ENCODE assay signal across 12 cellular contexts in genomic region chr2:153543639-153544071, GRCh38.
DNase-seq lines count a peak whose midpoint lies in the region; ATAC-seq and TF ChIP-seq lines count a peak whose summit lies in the region.
"Had no signal": no experiment of that assay in that cellular context is flagged by ENCODE, and none has a peak within 500 bp of the region (broad histone marks: within the 10 kb centered on the region; RNA-seq: fewer than 3 reads in every experiment).

No MANE protein-coding gene starts in this region.

- no peaks in the 10 kb centered on the region for H3K27me3 Mint-ChIP-seq in endodermal cell (ENCODE audit: insufficient read depth)

- peaks cover 26% of the 10 kb centered on the region for H3K36me3 Mint-ChIP-seq in endodermal cell (ENCODE audit: low read depth)

- no peaks in the 10 kb centered on the region for H3K79me2 ChIP-seq in Karpas-422 (ENCODE audit: low read length)

- no peak overlapping the region for H3K27ac Mint-ChIP-seq in endodermal cell

- H3K9me3 Mint-ChIP-seq in endodermal cell = peaks cover 33% of the 10 kb centered on the region

- peaks cover 8% of the 10 kb centered on the region for H3K9me3 ChIP-seq in Karpas-422 (ENCODE audit: low read length)
- H3K9me3 ChIP-seq in endodermal cell (ENCODE audit: control insufficient read depth, low read length) = peaks cover 32% of the 10 kb centered on the region
- H3K9me3 ChIP-seq in psoas muscle = no peaks in the 10 kb centered on the region
- H3K9me3 ChIP-seq: SJCRH30 had no signal

- H3K27me3 ChIP-seq in H7 (ENCODE audit: control insufficient read depth, insufficient read depth, low read length) (no peaks in the 10 kb centered on the region), Karpas-422 (ENCODE audit: low read length) (no peaks in the 10 kb centered on the region), endodermal cell (ENCODE audit: control insufficient read depth, insufficient read depth, low read length, poor library complexity, severe bottlenecking) (no peaks in the 10 kb centered on the region), psoas muscle (ENCODE audit: insufficient read depth in 3 of 3, low read length in 2 of 3) (no peaks in the 10 kb centered on the region)
- H3K27me3 ChIP-seq: SJCRH30 had no signal

- 40 to 64% methylated on average over 2 to 5 of the region's 5 CpGs for WGBS in endodermal cell (ENCODE audit: insufficient coverage in 1 of 2, insufficient read length in 1 of 2), 2 experiments
- 20 to 23% (median 23%) methylated on average over 5 of the region's 5 CpGs for WGBS in psoas muscle, 3 donors

- DNase-seq in H7 = peak; percentile 21
- peak; percentile 75 for DNase-seq in Karpas-422
- DNase-seq in endodermal cell = peak; percentile 45
- no peak for DNase-seq in effector CD8-positive, alpha-beta T cell (lab: John Stamatoyannopoulos, UW)
- no peak for DNase-seq in psoas muscle
- DNase-seq in NOMO-1 treated with DMSO at 0.1 percent for 48 hours (lab: John Stamatoyannopoulos, UW; ENCODE audit: unreplicated experiment) = no peak
- no peak for DNase-seq in NCI-H2227 (lab: John Stamatoyannopoulos, UW; ENCODE audit: unreplicated experiment)
- DNase-seq: DMS53; effector memory CD4-positive, alpha-beta T cell had no signal

- H3K27ac ChIP-seq in Karpas-422 (ENCODE audit: low read length) = peak overlapping the region; percentile 73
- H3K27ac ChIP-seq in endodermal cell (ENCODE audit: low read depth, low read length) = no peak overlapping the region
- H3K27ac ChIP-seq in psoas muscle = no peak overlapping the region
- H3K27ac ChIP-seq: SJCRH30, skin epidermis had no signal

- H2AFZ ChIP-seq in Karpas-422 (ENCODE audit: low read length) = no peak overlapping the region

- H3K9ac ChIP-seq in Karpas-422 (ENCODE audit: low read length) (no peak overlapping the region), endodermal cell (ENCODE audit: extremely low read depth, low read length, poor library complexity, severe bottlenecking) (no peak overlapping the region)

- H3K36me3 ChIP-seq in H7 (replicated peaks; ENCODE audit: control insufficient read depth, insufficient read depth, low read length) = no peaks in the 10 kb centered on the region
- no peaks in the 10 kb centered on the region; the same call in 1 of the 2 replicates for H3K36me3 ChIP-seq in Karpas-422 (ENCODE audit: insufficient read depth, low read length)
- H3K36me3 ChIP-seq in endodermal cell (ENCODE audit: control insufficient read depth, insufficient read depth, low read length) = peaks cover 28% of the 10 kb centered on the region
- H3K36me3 ChIP-seq in psoas muscle (ENCODE audit: insufficient read depth in 1 of 2, low read depth in 1 of 2) = no peaks in the 10 kb centered on the region
- H3K36me3 ChIP-seq: SJCRH30 had no signal

- peak overlapping the region; percentile 67 for H3K4me2 ChIP-seq in Karpas-422 (ENCODE audit: low read depth, low read length, poor library complexity, severe bottlenecking)

- ATAC-seq in GM18520 (IDR thresholded peaks at IDR 0.05; ENCODE audit: unreplicated experiment) (peak; percentile 98), psoas muscle (no peak)

- H3K4me1 ChIP-seq in Karpas-422 (ENCODE audit: low read length) (peaks cover 43% of the 10 kb centered on the region), endodermal cell (ENCODE audit: control insufficient read depth, insufficient read depth, low read length) (peaks cover 5% of the 10 kb centered on the region), psoas muscle (no peaks in the 10 kb centered on the region)
- H3K4me1 ChIP-seq: SJCRH30 had no signal

- H3K4me1 Mint-ChIP-seq in endodermal cell = peaks cover 24% of the 10 kb centered on the region

- H3K9me2 ChIP-seq in Karpas-422 (replicated peaks; ENCODE audit: insufficient read depth, low read length) = no peaks in the 10 kb centered on the region

- H3K4me3 Mint-ChIP-seq in endodermal cell = no peak overlapping the region

- H3K4me3 ChIP-seq in H7 (ENCODE audit: insufficient read depth, low read depth, low read length) (no peak overlapping the region), Karpas-422 (ENCODE audit: low read length) (peak overlapping the region; percentile 30), endodermal cell (ENCODE audit: low read length) (no peak overlapping the region), psoas muscle (no peak overlapping the region)
- H3K4me3 ChIP-seq: SJCRH30, skin epidermis had no signal

- H4K20me1 ChIP-seq in Karpas-422 (ENCODE audit: insufficient read depth, low read depth, low read length) = no peaks in the 10 kb centered on the region

- TF ChIP-seq CTCF in endodermal cell (conservative IDR thresholded peaks at IDR 0.05) (peak; percentile 30), psoas muscle (IDR thresholded peaks at IDR 0.05) (no peak)

- intact Hi-C loops in psoas muscle (cut with DNase I) = no loop called here

Comparison
In these comparisons a context has a peak if more than half of its experiments do, and no peak if none do; other contexts are left out.
1. DNase-seq: peak in H7 (single experiment), Karpas-422 (single experiment) and endodermal cell (single experiment); none in effector CD8-positive, alpha-beta T cell (single experiment), psoas muscle (0 of 2), NOMO-1 treated with DMSO at 0.1 percent for 48 hours (single experiment) and NCI-H2227 (single experiment).